Comparison of ENCODE assay signal across 3 cellular contexts in the genomic region with DNA sequence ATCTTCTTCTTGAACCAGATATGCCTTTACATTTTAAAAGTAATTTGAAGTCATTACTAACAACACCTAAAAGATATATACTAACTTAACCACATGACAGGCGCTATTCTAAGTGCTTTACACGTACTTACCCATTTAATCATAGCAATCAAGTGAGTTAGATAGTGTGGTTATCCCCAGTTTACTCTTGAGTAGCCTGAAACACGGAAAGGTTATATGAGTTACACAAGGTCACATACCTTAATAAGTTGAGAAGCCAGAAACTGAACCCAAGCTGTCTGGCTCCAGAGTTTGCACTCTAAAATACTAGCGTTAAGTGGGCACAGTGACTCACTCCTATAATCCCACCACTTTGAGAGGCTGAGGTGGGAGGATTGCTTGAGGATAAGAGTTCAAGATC. TPM values are rescaled to one million over a fixed set of nuclear protein-coding genes. Genes with fewer than 3 reads are reported as not detected.
"Had no signal": no experiment of that assay in that cellular context is flagged by ENCODE, and none has a peak within 500 bp of the region (broad histone marks: within the 10 kb centered on the region; RNA-seq: fewer than 3 reads in every experiment).

No MANE protein-coding gene starts in this region.

RNA-seq across cellular contexts. Expression of a gene that starts 18.4 kb away (rescaled TPM):
- total RNA-seq: Right ventricle myocardium inferior, SJCRH30 had no signal
- polyA plus RNA-seq: IgD-negative memory B cell had no signal

RNA-seq across cellular contexts. Expression of a gene that starts 46.8 kb away (rescaled TPM):
- total RNA-seq: Right ventricle myocardium inferior, SJCRH30 had no signal
- polyA plus RNA-seq: IgD-negative memory B cell had no signal
